ENCODE assay signal across 14 cellular contexts in the genomic region with DNA sequence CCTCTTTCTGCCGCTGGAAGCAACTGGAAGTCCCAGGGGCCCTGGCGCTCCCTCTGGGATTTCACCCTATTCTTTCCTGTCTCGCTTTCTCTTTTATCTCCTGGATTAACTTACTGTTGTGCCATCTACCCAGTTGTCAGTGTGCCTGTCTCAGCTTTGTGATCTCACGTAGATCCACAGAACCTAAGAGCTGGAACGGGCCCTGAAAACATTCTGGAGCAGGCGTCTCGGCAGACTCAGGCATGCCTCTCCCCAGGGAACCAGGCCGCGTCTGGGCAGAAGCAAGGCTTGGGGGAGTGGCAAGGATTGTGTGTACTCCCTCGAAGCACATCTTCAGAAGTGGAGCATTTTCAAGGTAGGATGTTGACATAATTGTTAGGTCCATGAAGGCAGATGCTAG.
"Had no signal": no experiment of that assay in that cellular context is flagged by ENCODE, and none has a peak within 500 bp of the region (broad histone marks: within the 10 kb centered on the region; RNA-seq: fewer than 3 reads in every experiment).

No MANE protein-coding gene starts in this region.

- ATAC-seq: T-cell, upper lobe of right lung had no signal

- DNase-seq: activated CD4-positive, alpha-beta memory T cell treated with anti-CD3 and anti-CD28 coated beads for 36 hours; activated CD4-positive, alpha-beta T cell treated with anti-CD3 and anti-CD28 coated beads for 1 hour; activated gamma-delta T cell; activated T-cell treated with anti-CD3 and anti-CD28 coated beads, Interleukin-2, amount 50 U/mL, for 48 hours; amygdala; kidney glomerular epithelial cell; ovary; small intestine; stimulated activated naive CD4-positive, alpha-beta T cell; substantia nigra; T-cell; T1000; upper lobe of right lung had no signal

- H3K4me1 ChIP-seq: breast epithelium had no signal

- H3K36me3 ChIP-seq: breast epithelium, ovary, upper lobe of right lung had no signal

- H3K27ac ChIP-seq: ovary, upper lobe of right lung had no signal

- H3K4me3 ChIP-seq: breast epithelium, ovary, upper lobe of right lung had no signal

- H3K27me3 ChIP-seq: breast epithelium, ovary, upper lobe of right lung had no signal

- H3K9me3 ChIP-seq: breast epithelium, ovary, upper lobe of right lung had no signal
